ENCODE assay signal across 16 cellular contexts in the genomic region with DNA sequence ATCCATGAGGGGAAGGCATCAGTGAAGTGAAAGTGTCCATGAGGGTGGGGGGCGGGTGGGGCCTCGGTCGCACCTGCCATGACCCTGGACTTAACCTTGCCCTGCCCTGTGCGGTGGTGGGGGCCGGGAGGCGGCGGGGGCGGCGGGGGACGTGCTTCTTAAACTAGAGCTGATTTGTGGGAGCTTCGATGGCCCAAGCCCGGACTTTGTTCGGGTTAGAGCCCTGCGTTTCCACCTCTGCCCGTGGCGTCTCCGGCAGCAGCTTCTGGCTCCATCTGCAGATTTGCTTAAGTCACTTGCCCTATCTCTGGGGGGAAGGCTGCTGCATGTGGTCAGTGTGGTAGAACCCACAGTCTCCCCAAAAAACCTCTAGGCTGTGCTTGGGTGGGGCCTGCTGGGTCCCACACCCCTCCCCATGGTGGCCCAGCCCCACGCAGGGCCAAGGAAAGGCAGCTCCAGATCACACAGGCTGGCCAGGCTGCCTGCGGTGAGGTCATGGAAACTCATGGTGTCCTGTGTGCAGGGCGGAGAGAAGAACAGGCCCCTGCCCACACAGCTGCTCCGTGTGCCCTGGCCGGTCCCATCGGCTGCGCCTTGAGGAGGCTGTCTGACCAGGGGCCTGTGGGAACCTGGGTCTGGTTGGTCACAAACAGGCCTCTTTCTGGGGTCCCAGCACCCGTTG.
DNase-seq lines count a peak whose midpoint lies in the region; ATAC-seq and TF ChIP-seq lines count a peak whose summit lies in the region.
"Had no signal": no experiment of that assay in that cellular context is flagged by ENCODE, and none has a peak within 500 bp of the region (broad histone marks: within the 10 kb centered on the region; RNA-seq: fewer than 3 reads in every experiment).

No MANE protein-coding gene starts in this region.

- H3K4me1 Mint-ChIP-seq in central memory CD8-positive, alpha-beta T cell: peaks cover 30% of the 10 kb centered on the region

- POLR2A ChIA-PET in AG04450 (lab: Yijun Ruan, JAX): no interaction called here

- H3K27me3 Mint-ChIP-seq in central memory CD8-positive, alpha-beta T cell: no peaks in the 10 kb centered on the region
- H3K27me3 Mint-ChIP-seq: effector memory CD8-positive, alpha-beta T cell had no signal

- H3K4me2 ChIP-seq in hepatocyte: no peak overlapping the region
- H3K4me2 ChIP-seq: neural progenitor cell had no signal

- no peak overlapping the region for H2AFZ ChIP-seq in hepatocyte
- H2AFZ ChIP-seq: neural progenitor cell had no signal

- ATAC-seq in central memory CD8-positive, alpha-beta T cell (replicated peaks; ENCODE audit: extremely low read depth, poor library complexity, severe bottlenecking): no peak
- ATAC-seq in psoas muscle: peak; percentile 65 to 78 (median 69)
- ATAC-seq: effector memory CD8-positive, alpha-beta T cell had no signal

- H3K27me3 ChIP-seq in AG04450 (ENCODE audit: control insufficient read depth, insufficient read depth, low read length): no peaks in the 10 kb centered on the region
- H3K27me3 ChIP-seq in hepatocyte: no peaks in the 10 kb centered on the region
- H3K27me3 ChIP-seq in psoas muscle (ENCODE audit: insufficient read depth in 3 of 3, low read length in 2 of 3): no peaks in the 10 kb centered on the region
- H3K27me3 ChIP-seq: neural progenitor cell had no signal

- in situ Hi-C loops in ACHN (cut with HindIII; ENCODE audit: low pct_ligation_motif_present, low pct_unique_long_range_greater_than_20kb, low sequenced_read_pairs): no loop called here

- H3K4me1 ChIP-seq in hepatocyte (ENCODE audit: insufficient read depth): peaks cover 41% of the 10 kb centered on the region
- H3K4me1 ChIP-seq in psoas muscle: peaks cover 79% of the 10 kb centered on the region
- H3K4me1 ChIP-seq: neural progenitor cell had no signal

- DNase-seq in AG04450 (ENCODE audit: low read depth, low spot score) (no peak), hepatocyte (ENCODE audit: low spot score) (no peak), psoas muscle (peak; percentile 76 to 89), NCI-H748 treated with DMSO at 0.1 percent for 48 hours (lab: John Stamatoyannopoulos, UW) (no peak), ACHN (no peak), COR-L47 (lab: John Stamatoyannopoulos, UW) (no peak)
- no peak for DNase-seq in central memory CD8-positive, alpha-beta T cell (ENCODE audit: low spot score in 2 of 2)
- DNase-seq in activated CD4-positive, alpha-beta T cell treated with anti-CD3 and anti-CD28 coated beads, Interleukin-2, amount 50 U/mL, for 1 hour: no peak
- DNase-seq: activated CD8-positive, alpha-beta memory T cell treated with anti-CD3 and anti-CD28 coated beads for 24 hours; activated naive CD8-positive, alpha-beta T cell treated with anti-CD3 and anti-CD28 coated beads, Interleukin-2, amount 10 ng/mL, durations not matched to agents 7 days and 5 days; DND-41; effector memory CD8-positive, alpha-beta T cell; NCI-H2029 treated with DMSO at 0.1 percent for 48 hours; stimulated activated CD4-positive, alpha-beta T cell treated with anti-CD3 and anti-CD28 coated beads, Interleukin-2, amount 100 ng/mL, for 24 hours had no signal

- no peaks in the 10 kb centered on the region; the same call in 1 of the 2 replicates for H3K9me3 ChIP-seq in AG04450 (ENCODE audit: control insufficient read depth, insufficient read depth, low read length)
- no peaks in the 10 kb centered on the region for H3K9me3 ChIP-seq in hepatocyte (ENCODE audit: low read depth)
- H3K9me3 ChIP-seq in psoas muscle: no peaks in the 10 kb centered on the region

- CTCF ChIA-PET in AG04450 (lab: Charles Lee): no interaction called here

- peaks cover 7% of the 10 kb centered on the region for H3K36me3 Mint-ChIP-seq in central memory CD8-positive, alpha-beta T cell (ENCODE audit: insufficient read depth)
- H3K36me3 Mint-ChIP-seq: activated naive CD8-positive, alpha-beta T cell treated with anti-CD3 and anti-CD28 coated beads, Interleukin-2, amount 10 ng/mL, durations not matched to agents 7 days and 5 days; neural progenitor cell had no signal

- H3K4me3 ChIP-seq in AG04450 (ENCODE audit: low read depth, low read length): no peak overlapping the region
- H3K4me3 ChIP-seq in hepatocyte: no peak overlapping the region
- peak overlapping the region; percentile 38 for H3K4me3 ChIP-seq in psoas muscle
- H3K4me3 ChIP-seq: neural progenitor cell had no signal

- H3K9me3 Mint-ChIP-seq in central memory CD8-positive, alpha-beta T cell: no peaks in the 10 kb centered on the region
- H3K9me3 Mint-ChIP-seq: activated naive CD8-positive, alpha-beta T cell treated with anti-CD3 and anti-CD28 coated beads, Interleukin-2, amount 10 ng/mL, durations not matched to agents 7 days and 5 days; effector memory CD8-positive, alpha-beta T cell; neural progenitor cell; T-helper 1 cell treated with Interleukin-12 subunit alpha and Interleukin-12 subunit beta and Interleukin-4 antibody, amounts not matched to agents 30 μg/mL and 1 μg/mL, for 36 hours had no signal

- TF ChIP-seq CTCF in AG04450 (IDR thresholded peaks at IDR 0.05; ENCODE audit: low read depth, low read length) (no peak), hepatocyte (IDR thresholded peaks at IDR 0.05; ENCODE audit: poor library complexity) (no peak), psoas muscle (IDR thresholded peaks at IDR 0.05) (no peak)

- H3K36me3 ChIP-seq in hepatocyte (replicated peaks; ENCODE audit: insufficient read depth, low read depth): no peaks in the 10 kb centered on the region
- H3K36me3 ChIP-seq in psoas muscle (ENCODE audit: insufficient read depth in 1 of 2, low read depth in 1 of 2): no peaks in the 10 kb centered on the region
- H3K36me3 ChIP-seq: neural progenitor cell had no signal

- H3K79me2 ChIP-seq in hepatocyte: peaks cover 38% of the 10 kb centered on the region

- peak overlapping the region; percentile 27 for H3K27ac Mint-ChIP-seq in central memory CD8-positive, alpha-beta T cell (ENCODE audit: low read depth)
- H3K27ac Mint-ChIP-seq: activated naive CD8-positive, alpha-beta T cell treated with anti-CD3 and anti-CD28 coated beads, Interleukin-2, amount 10 ng/mL, durations not matched to agents 7 days and 5 days; neural progenitor cell; T-helper 1 cell treated with Interleukin-12 subunit alpha and Interleukin-12 subunit beta and Interleukin-4 antibody, amounts not matched to agents 30 μg/mL and 1 μg/mL, for 36 hours had no signal

- H3K9me2 ChIP-seq in hepatocyte (replicated peaks; ENCODE audit: insufficient read depth): no peaks in the 10 kb centered on the region

- peak overlapping the region; percentile 39 for H3K27ac ChIP-seq in AG04450 (ENCODE audit: low read depth, low read length)
- peak overlapping the region; percentile 86 for H3K27ac ChIP-seq in hepatocyte
- H3K27ac ChIP-seq in psoas muscle: peak overlapping the region; percentile 98
- H3K27ac ChIP-seq: neural progenitor cell had no signal

- H4K20me1 ChIP-seq in hepatocyte (ENCODE audit: insufficient read depth, poor library complexity, severe bottlenecking): no peaks in the 10 kb centered on the region

- WGBS in hepatocyte (ENCODE audit: low lambda C conversion rate, missing lambda C conversion rate): 94% methylated on average over 18 of the region's 25 CpGs
- 57 to 66% (median 59%) methylated on average over 24 to 25 of the region's 25 CpGs for WGBS in psoas muscle, 3 donors

- H3K4me3 Mint-ChIP-seq in central memory CD8-positive, alpha-beta T cell: no peak overlapping the region
- H3K4me3 Mint-ChIP-seq: activated naive CD8-positive, alpha-beta T cell treated with anti-CD3 and anti-CD28 coated beads, Interleukin-2, amount 10 ng/mL, durations not matched to agents 7 days and 5 days; effector memory CD8-positive, alpha-beta T cell; neural progenitor cell; T-helper 1 cell treated with Interleukin-12 subunit alpha and Interleukin-12 subunit beta and Interleukin-4 antibody, amounts not matched to agents 30 μg/mL and 1 μg/mL, for 36 hours had no signal

- intact Hi-C loops in psoas muscle (cut with DNase I): loop anchor here (5.0 to 10.0 kb wide), 4 partner anchors 94 to 239 kb away; a partner anchor contains a TSS

Comparison
In these comparisons a context has a peak if more than half of its experiments do, and no peak if none do; other contexts are left out.
1. DNase-seq: peak in psoas muscle (2 of 2); none in AG04450 (single experiment), central memory CD8-positive, alpha-beta T cell (0 of 2), hepatocyte (single experiment), NCI-H748 treated with DMSO at 0.1 percent for 48 hours (single experiment), ACHN (single experiment), COR-L47 (single experiment) and activated CD4-positive, alpha-beta T cell treated with anti-CD3 and anti-CD28 coated beads, Interleukin-2, amount 50 U/mL, for 1 hour (single experiment).
2. H3K27ac ChIP-seq: peak in every context shown above with its lines; median percentile 98 in psoas muscle; 86 in hepatocyte; 39 in AG04450.